Comparison of ENCODE assay signal across 8 cellular contexts in genomic region chr5:91380491-91381133, GRCh38. TPM values are rescaled to one million over a fixed set of nuclear protein-coding genes. Genes with fewer than 3 reads are reported as not detected.
DNase-seq lines count a peak whose midpoint lies in the region; ATAC-seq, FAIRE-seq and TF ChIP-seq lines count a peak whose summit lies in the region.

No MANE protein-coding gene starts in this region.

- no peak for TF ChIP-seq CTCF in left ventricle myocardium inferior (IDR thresholded peaks at IDR 0.05; ENCODE audit: borderline replicate concordance)
- no peak for TF ChIP-seq CTCF in progenitor cell of endocrine pancreas (IDR thresholded peaks at IDR 0.05; ENCODE audit: unreplicated experiment)
- no peak for TF ChIP-seq CTCF in upper lobe of right lung (IDR thresholded peaks at IDR 0.05)

- intact Hi-C loops in left ventricle myocardium inferior (cut with micrococcal nuclease) (loop anchor here (5.0 to 10.0 kb wide), 3 partner anchors 153 to 516 kb away; no protein-coding TSS in a partner anchor), upper lobe of right lung (cut with DNase I) (loop anchor here (10.0 kb wide), 1 partner anchor 276 kb away; no protein-coding TSS in a partner anchor)

- peak overlapping the region; percentile 97 for H3K27ac ChIP-seq in left ventricle myocardium inferior (replicated peaks)
- H3K27ac ChIP-seq in upper lobe of right lung: peak overlapping the region; percentile 100

- peak; percentile 62; the same call in 1 of the 2 replicates for TF ChIP-seq POLR2A in GM12892 (IDR thresholded peaks at IDR 0.05; ENCODE audit: low read depth, low read length)

- H3K9me3 Mint-ChIP-seq in T-cell (no peaks in the 10 kb centered on the region), progenitor cell of endocrine pancreas (ENCODE audit: low read depth) (no peaks in the 10 kb centered on the region)

- FAIRE-seq in GM12892 (lab: Jason Lieb, UNC): peak; percentile 78

- H3K36me3 Mint-ChIP-seq in T-cell (peaks cover 31% of the 10 kb centered on the region), progenitor cell of endocrine pancreas (ENCODE audit: insufficient read depth) (peaks cover 15% of the 10 kb centered on the region)

- peak overlapping the region; percentile 91 to 96 (median 92) for H3K4me3 Mint-ChIP-seq in T-cell
- H3K4me3 Mint-ChIP-seq in progenitor cell of endocrine pancreas (ENCODE audit: low read depth): peak overlapping the region; percentile 96

- H3K4me1 Mint-ChIP-seq in T-cell (peaks cover 29 to 45% (median 42%) of the 10 kb centered on the region in 3 donors), progenitor cell of endocrine pancreas (ENCODE audit: low read depth) (peaks cover 25% of the 10 kb centered on the region)

- H3K27me3 Mint-ChIP-seq in T-cell (no peaks in the 10 kb centered on the region), progenitor cell of endocrine pancreas (no peaks in the 10 kb centered on the region)

- H3K4me1 ChIP-seq in left ventricle myocardium inferior (peaks cover 51% of the 10 kb centered on the region), upper lobe of right lung (peaks cover 33% of the 10 kb centered on the region)

- ATAC-seq in HG02852 (IDR thresholded peaks at IDR 0.05; ENCODE audit: unreplicated experiment) (peak; percentile 51), T-cell (replicated peaks in 1 of 4) (peak; percentile 66 to 72 (median 70)), upper lobe of right lung (peak; percentile 84)

- DNase-seq in GM12892 (ENCODE audit: insufficient read length): peak; percentile 48
- DNase-seq in NCI-H1436 (lab: John Stamatoyannopoulos, UW): peak; percentile 94
- DNase-seq in T-cell: peak; percentile 96 to 99 (median 98)
- peak; percentile 89 for DNase-seq in amniotic epithelial cell (ENCODE audit: low read depth)
- DNase-seq in left ventricle myocardium inferior: peak; percentile 99
- peak; percentile 97 for DNase-seq in progenitor cell of endocrine pancreas (ENCODE audit: low spot score, unreplicated experiment)
- DNase-seq in upper lobe of right lung: peak; percentile 100

- H3K27ac Mint-ChIP-seq in T-cell (peak overlapping the region; percentile 99), progenitor cell of endocrine pancreas (peak overlapping the region; percentile 100)

- POLR2A ChIA-PET in T-cell (lab: Charles Lee): interaction anchor here (0.6 to 2.1 kb wide), 29 partner anchors 9 to 971 kb away, joined by 3 to 22 read pairs (median 5); partner anchors contain the start of genes CETN3 (in 2 of the 2), LYSMD3 (in 1 of the 2), MBLAC2 (in 1 of the 2) and POLR3G (in 1 of the 2)

- peaks cover 19% of the 10 kb centered on the region for H3K36me3 ChIP-seq in left ventricle myocardium inferior
- H3K36me3 ChIP-seq in upper lobe of right lung: peaks cover 28% of the 10 kb centered on the region

- H3K4me3 ChIP-seq in left ventricle myocardium inferior (peak overlapping the region; percentile 83), upper lobe of right lung (peak overlapping the region; percentile 72)

- H3K9me3 ChIP-seq in left ventricle myocardium inferior (replicated peaks) (no peaks in the 10 kb centered on the region), upper lobe of right lung (no peaks in the 10 kb centered on the region)

- H3K27me3 ChIP-seq in left ventricle myocardium inferior (ENCODE audit: low read depth): no peaks in the 10 kb centered on the region
- H3K27me3 ChIP-seq in upper lobe of right lung: no peaks in the 10 kb centered on the region

- CTCF ChIA-PET in T-cell (lab: Charles Lee): interaction anchor here in 1 of 2 donors (0.6 to 1.2 kb wide), 8 partner anchors 10 to 906 kb away, joined by 3 to 5 read pairs (median 3); partner anchors contain the start of genes MBLAC2 and POLR3G

RNA-seq across cellular contexts. Expression of gene ARRDC3, which starts 2.5 kb away (rescaled TPM):
- polyA plus RNA-seq in GM12892 (2012; ENCODE audit: missing spikeins): 27.5 TPM
- 100 to 1,000 TPM; 107 to 219 (median 127) TPM for total RNA-seq in T-cell
- total RNA-seq in left ventricle myocardium inferior: 14.4 TPM
- total RNA-seq in progenitor cell of endocrine pancreas: 90.4 and 107 TPM in 2 replicates
- 103 TPM for total RNA-seq in upper lobe of right lung

Comparison
In these comparisons a context has a peak if more than half of its experiments do, and no peak if none do; other contexts are left out.
1. Peak in every context shown above with its lines: DNase-seq, ATAC-seq, H3K4me3 ChIP-seq and H3K27ac ChIP-seq.
2. DNase-seq: peak in every context shown above with its lines; median percentile 100 in upper lobe of right lung; 99 in left ventricle myocardium inferior; 98 in T-cell; 97 in progenitor cell of endocrine pancreas; 94 in NCI-H1436; 89 in amniotic epithelial cell; 48 in GM12892.